15 cellular contexts compared by ENCODE assay signal in the genomic region with DNA sequence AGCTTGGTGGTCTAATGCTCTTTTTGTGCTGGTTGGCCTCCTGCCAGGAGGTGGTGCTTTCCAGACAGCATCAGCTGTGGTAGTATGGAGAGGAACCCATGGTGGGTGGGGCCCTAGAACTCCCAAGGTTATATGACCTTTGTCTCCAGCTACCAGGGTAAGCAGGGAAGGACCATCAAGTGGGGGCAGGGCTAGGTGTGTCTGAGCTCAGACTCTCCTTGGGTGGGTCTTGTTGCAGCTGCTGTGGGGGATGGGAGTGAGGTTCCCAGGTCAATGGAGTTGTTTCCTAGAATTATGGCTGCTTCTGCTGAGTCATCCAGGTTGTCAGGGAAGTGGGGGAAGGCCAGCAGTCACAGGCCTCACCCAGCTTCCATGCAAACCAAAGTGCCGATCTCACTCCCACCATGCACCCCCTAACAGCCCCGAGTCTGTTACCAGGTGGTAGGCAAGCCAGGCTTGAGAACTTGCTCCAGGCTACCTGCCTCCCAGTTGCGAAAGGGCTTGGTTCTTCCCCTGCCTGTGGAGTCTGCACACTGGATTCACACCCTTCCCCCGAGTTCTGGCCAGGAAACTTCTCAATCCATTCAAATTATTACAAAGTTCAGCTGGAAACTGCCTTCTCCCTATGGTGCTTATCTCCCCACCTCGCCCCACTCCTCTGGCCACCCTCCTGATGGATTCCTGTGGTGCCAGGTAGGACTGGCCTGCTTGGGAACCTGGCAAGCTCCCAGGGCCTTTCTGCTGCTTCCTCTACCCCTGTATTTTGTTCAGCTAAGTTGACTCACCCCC.
"Had no signal": no experiment of that assay in that cellular context is flagged by ENCODE, and none has a peak within 500 bp of the region (broad histone marks: within the 10 kb centered on the region; RNA-seq: fewer than 3 reads in every experiment).

No MANE protein-coding gene starts in this region.

- H3K4me3 Mint-ChIP-seq: activated CD4-positive, alpha-beta memory T cell treated with anti-CD3 and anti-CD28 coated beads for 36 hours; activated naive CD8-positive, alpha-beta T cell; naive thymus-derived CD8-positive, alpha-beta T cell had no signal

- DNase-seq: activated CD4-positive, alpha-beta memory T cell treated with anti-CD3 and anti-CD28 coated beads for 36 hours; activated gamma-delta T cell; activated T-cell treated with anti-CD3 and anti-CD28 coated beads, Interleukin-2, amount 50 U/mL, for 48 hours; left cardiac atrium; naive thymus-derived CD8-positive, alpha-beta T cell; posterior cingulate gyrus; T-helper 1 cell; tibial artery had no signal

- H3K27ac Mint-ChIP-seq: activated CD4-positive, alpha-beta memory T cell treated with anti-CD3 and anti-CD28 coated beads for 36 hours; activated naive CD8-positive, alpha-beta T cell; naive thymus-derived CD8-positive, alpha-beta T cell had no signal

- H3K27ac ChIP-seq: gastroesophageal sphincter, neutrophil, right atrium auricular region, skin epidermis, tibial artery, VCaP had no signal

- ATAC-seq: gastroesophageal sphincter; left cardiac atrium; naive thymus-derived CD8-positive, alpha-beta T cell had no signal

- H3K4me1 ChIP-seq: gastroesophageal sphincter, right atrium auricular region, tibial artery had no signal

- H3K27me3 ChIP-seq: gastroesophageal sphincter, neutrophil, right atrium auricular region, tibial artery had no signal

- H3K4me1 Mint-ChIP-seq: naive thymus-derived CD8-positive, alpha-beta T cell had no signal

- H3K36me3 ChIP-seq: gastroesophageal sphincter, neutrophil, right atrium auricular region, tibial artery had no signal

- H3K27me3 Mint-ChIP-seq: activated CD4-positive, alpha-beta memory T cell treated with anti-CD3 and anti-CD28 coated beads for 36 hours; activated naive CD8-positive, alpha-beta T cell; naive thymus-derived CD8-positive, alpha-beta T cell had no signal

- H3K4me3 ChIP-seq: gastroesophageal sphincter, lung, right atrium auricular region, skin epidermis, tibial artery had no signal

- H3K9me3 ChIP-seq: neutrophil, right atrium auricular region had no signal
